Comparison of ENCODE assay signal across 34 cellular contexts in genomic region chr11:127332896-127333295, GRCh38.
"Had no signal": no experiment of that assay in that cellular context is flagged by ENCODE, and none has a peak within 500 bp of the region (broad histone marks: within the 10 kb centered on the region; RNA-seq: fewer than 3 reads in every experiment).

No MANE protein-coding gene starts in this region.

- H3K9me3 ChIP-seq: MG63 had no signal

- H3K4me3 ChIP-seq: MG63 had no signal

- H3K27me3 ChIP-seq: MG63 had no signal

- H3K36me3 ChIP-seq: MG63 had no signal

- DNase-seq: Karpas-422, Kasumi-1, MG63, MM.1S, MV-4-11, NCI-H1048, NCI-H1092, NCI-H1092 treated with DMSO at 0.1 percent for 48 hours, NCI-H1105, NCI-H1105 treated with DMSO at 0.1 percent for 48 hours, NCI-H1417, NCI-H1417 treated with DMSO at 0.1 percent for 48 hours, NCI-H1436, NCI-H1436 treated with DMSO at 0.1 percent for 48 hours, NCI-H146, NCI-H1694, NCI-H1694 treated with DMSO at 0.1 percent for 48 hours, NCI-H187, NCI-H187 treated with DMSO at 0.1 percent for 48 hours, NCI-H1930, NCI-H2029, NCI-H2029 treated with DMSO at 0.1 percent for 48 hours, NCI-H2081, NCI-H2081 treated with DMSO at 0.1 percent for 48 hours, NCI-H2107, NCI-H2171, NCI-H2171 treated with DMSO at 0.1 percent for 48 hours, NCI-H2227 treated with DMSO at 0.1 percent for 48 hours, NCI-H226, NCI-H345, NCI-H446, NCI-H446 treated with DMSO at 0.1 percent for 48 hours, NCI-H510A, NCI-H510A treated with DMSO at 0.1 percent for 48 hours had no signal
